8 cellular contexts compared by ENCODE assay signal in genomic region chr3:101695779-101696372, GRCh38. TPM values are rescaled to one million over a fixed set of nuclear protein-coding genes. Genes with fewer than 3 reads are reported as not detected.
DNase-seq lines count a peak whose midpoint lies in the region; TF ChIP-seq lines count a peak whose summit lies in the region.

No MANE protein-coding gene starts in this region.

- no peaks in the 10 kb centered on the region for H3K9me2 ChIP-seq in MM.1S (replicated peaks; ENCODE audit: insufficient read depth, low read length)

- H3F3A ChIP-seq in MM.1S (ENCODE audit: insufficient read depth, low read length): no peaks in the 10 kb centered on the region

- TF ChIP-seq CTCF in MM.1S (IDR thresholded peaks at IDR 0.05; ENCODE audit: low read length): peak; percentile 61
- peak; percentile 80 for TF ChIP-seq CTCF in neutrophil (IDR thresholded peaks at IDR 0.05)

- H3K27ac ChIP-seq in MM.1S (ENCODE audit: low read length) (no peak overlapping the region), neutrophil (no peak overlapping the region)

- H3K36me3 ChIP-seq in MM.1S (replicated peaks; ENCODE audit: insufficient read depth, low read length): no peaks in the 10 kb centered on the region
- H3K36me3 ChIP-seq in neutrophil: no peaks in the 10 kb centered on the region

- H4K20me1 ChIP-seq in MM.1S (ENCODE audit: insufficient read depth, low read length): no peaks in the 10 kb centered on the region

- no peak overlapping the region for H3K4me3 ChIP-seq in MM.1S (ENCODE audit: low read length)
- no peak overlapping the region for H3K4me3 ChIP-seq in neutrophil (ENCODE audit: low read depth in 1 of 2, low read length in 1 of 2)

- no peaks in the 10 kb centered on the region for H3K79me2 ChIP-seq in MM.1S (ENCODE audit: low read length)

- no peak for TF ChIP-seq POLR2A in erythroblast (IDR thresholded peaks at IDR 0.05; ENCODE audit: low read length)

- DNase-seq in Daoy (ENCODE audit: low read depth) (peak; percentile 49), MM.1S (peak; percentile 67), erythroblast (lab: John Stamatoyannopoulos, UW) (no peak), SKM-1 (lab: John Stamatoyannopoulos, UW; ENCODE audit: unreplicated experiment) (no peak), NCI-H524 treated with DMSO at 0.1 percent for 48 hours (lab: John Stamatoyannopoulos, UW) (no peak), DMS53 (lab: John Stamatoyannopoulos, UW) (no peak)
- peak; percentile 40 for DNase-seq in effector CD4-positive, alpha-beta T cell

- H3K4me1 ChIP-seq in MM.1S (ENCODE audit: low read length) (peaks cover 9% of the 10 kb centered on the region), neutrophil (ENCODE audit: control insufficient read depth in 1 of 2, insufficient read depth in 1 of 2, low read depth in 1 of 2, low read length in 1 of 2) (peaks cover 0 to 2% of the 10 kb centered on the region in 2 experiments)

- H3K9me3 ChIP-seq in MM.1S (replicated peaks; ENCODE audit: insufficient read depth, low read length): no peaks in the 10 kb centered on the region
- H3K9me3 ChIP-seq in neutrophil: no peaks in the 10 kb centered on the region

- H3K9ac ChIP-seq in MM.1S (ENCODE audit: low read length): no peak overlapping the region

- no peak overlapping the region for H2AFZ ChIP-seq in MM.1S (ENCODE audit: low read length)

- no peak overlapping the region for H3K4me2 ChIP-seq in MM.1S (ENCODE audit: low read depth, low read length)

- no peaks in the 10 kb centered on the region for H3K27me3 ChIP-seq in MM.1S (replicated peaks; ENCODE audit: insufficient read depth, low read length)
- no peaks in the 10 kb centered on the region for H3K27me3 ChIP-seq in neutrophil

RNA-seq across cellular contexts. Expression of gene RPL24, which starts 9.4 kb away (rescaled TPM):
- total RNA-seq in Daoy (2014; rRNA removed; shearing (Covaris generic)): 2,801 and 2,885 TPM in 2 replicates

RNA-seq across cellular contexts. Expression of gene ZBTB11, which starts 18.9 kb away (rescaled TPM):
- total RNA-seq in Daoy (2014; rRNA removed; shearing (Covaris generic)): 21.6 and 23.7 TPM in 2 replicates

RNA-seq across cellular contexts. Expression of gene CEP97, which starts 28.5 kb away (rescaled TPM):
- total RNA-seq in Daoy (2014; rRNA removed; shearing (Covaris generic)): 17.3 and 17.6 TPM in 2 replicates

Comparison
In these comparisons a context has a peak if more than half of its experiments do, and no peak if none do; other contexts are left out.
1. DNase-seq: peak in Daoy (single experiment), MM.1S (single experiment) and effector CD4-positive, alpha-beta T cell (single experiment); none in erythroblast (0 of 2), SKM-1 (single experiment), NCI-H524 treated with DMSO at 0.1 percent for 48 hours (single experiment) and DMS53 (single experiment).